1 cellular context compared by ENCODE assay signal in the genomic region with DNA sequence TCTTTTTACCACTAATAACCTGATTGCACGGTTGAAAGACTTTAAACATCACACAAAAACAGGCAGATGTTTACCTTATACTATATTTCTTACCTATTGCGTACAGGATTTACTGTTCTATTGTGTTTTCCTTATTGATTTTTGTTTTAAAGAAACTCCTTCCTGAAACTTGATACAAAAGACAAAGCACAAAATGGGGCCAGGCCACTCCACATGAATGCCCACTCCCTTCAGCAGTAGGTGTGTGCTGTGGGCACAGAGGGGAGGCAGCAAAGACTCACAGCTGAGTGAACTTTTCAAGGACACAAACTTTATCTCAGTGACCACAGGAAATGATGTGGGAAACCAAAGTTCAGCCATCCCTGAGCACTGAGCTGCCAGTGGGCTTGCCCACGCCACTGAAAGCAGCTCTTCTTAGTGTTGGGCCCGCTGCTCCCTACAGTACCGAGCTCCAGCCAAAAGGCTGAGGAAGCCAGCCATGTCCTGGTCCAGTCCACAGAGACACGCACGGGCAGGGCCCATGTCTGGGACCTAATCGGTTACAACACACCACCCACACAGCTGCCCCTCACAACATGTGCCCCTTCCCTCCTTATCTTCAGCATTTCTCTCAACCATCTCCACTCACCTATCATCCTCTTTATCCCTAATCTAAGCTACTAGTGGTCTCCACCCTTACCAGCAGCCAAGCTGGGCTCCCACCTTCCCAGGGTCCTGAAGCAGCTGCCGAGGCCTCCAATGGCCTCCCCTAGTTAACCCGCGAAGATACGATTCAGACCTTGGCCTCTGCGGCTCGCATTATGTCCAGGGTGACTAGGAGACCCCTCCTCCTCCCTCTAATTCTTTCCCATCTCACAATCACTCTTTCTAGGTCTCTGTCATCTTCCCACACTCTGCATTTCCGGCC.
TF ChIP-seq lines count a peak whose summit lies in the region.

No MANE protein-coding gene starts in this region.

TF ChIP-seq in liver, 16 proteins besides CTCF, POLR2A, EP300 and RAD21 (continued from another document):
- TF ChIP-seq REST (IDR thresholded peaks at IDR 0.05), result no peak
